ENCODE assay signal across 32 cellular contexts in genomic region chr7:110131344-110131743, GRCh38.
"Had no signal": no experiment of that assay in that cellular context is flagged by ENCODE, and none has a peak within 500 bp of the region (broad histone marks: within the 10 kb centered on the region; RNA-seq: fewer than 3 reads in every experiment).

No MANE protein-coding gene starts in this region.

- ATAC-seq: activated naive CD4-positive, alpha-beta T cell treated with anti-CD3 and anti-CD28 coated beads, Interleukin-2, amount 50 U/mL, for 72 hours; activated naive CD8-positive, alpha-beta T cell treated with anti-CD3 and anti-CD28 coated beads, Interleukin-2, amount 50 U/mL, for 24 hours; activated T-cell treated with anti-CD3 and anti-CD28 coated beads, Interleukin-2, amount 50 U/mL, for 4 hours; activated T-cell treated with anti-CD3 and anti-CD28 coated beads, Interleukin-2, amount 50 U/mL, for 72 hours; activated T-helper 17 cell treated with anti-CD3 and anti-CD28 coated beads, Interleukin-2, amount 50 U/mL, for 72 hours; body of pancreas had no signal

- H3K4me3 ChIP-seq: adrenal gland, ascending aorta, body of pancreas, breast epithelium, cardiac muscle cell had no signal

- H3K27me3 ChIP-seq: adrenal gland, ascending aorta, body of pancreas, brain microvascular endothelial cell, breast epithelium, cardiac muscle cell had no signal

- H3K4me1 ChIP-seq: adrenal gland, ascending aorta, body of pancreas, breast epithelium had no signal

- FAIRE-seq: astrocyte, bronchial epithelial cell had no signal

- DNase-seq: activated effector memory CD4-positive, alpha-beta T cell treated with anti-CD3 and anti-CD28 coated beads, Interleukin-2, amount 50 U/mL, for 16 hours; activated effector memory CD4-positive, alpha-beta T cell treated with Interleukin-2 at 50 U/mL for 16 hours; activated gamma-delta T cell; activated gamma-delta T cell treated with Interleukin-2 at 50 U/mL for 16 hours; activated naive CD4-positive, alpha-beta T cell; activated naive CD4-positive, alpha-beta T cell treated with anti-CD3 and anti-CD28 coated beads for 36 hours; activated naive CD4-positive, alpha-beta T cell treated with anti-CD3 and anti-CD28 coated beads, Interleukin-2, amount 10 ng/mL, durations not matched to agents 7 days and 5 days; activated naive CD4-positive, alpha-beta T cell treated with anti-CD3 and anti-CD28 coated beads, Interleukin-2, amount 50 U/mL, for 16 hours; activated naive CD4-positive, alpha-beta T cell treated with Interleukin-2 at 50 U/mL for 16 hours; activated naive CD8-positive, alpha-beta T cell treated with anti-CD3 and anti-CD28 coated beads for 36 hours; activated naive CD8-positive, alpha-beta T cell treated with anti-CD3 and anti-CD28 coated beads, Interleukin-2, amount 10 ng/mL, durations not matched to agents 7 days and 5 days; activated naive CD8-positive, alpha-beta T cell treated with anti-CD3 and anti-CD28 coated beads, Interleukin-2, amount 50 U/mL, for 24 hours; activated T-cell treated with anti-CD3 and anti-CD28 coated beads, Interleukin-2, amount 50 U/mL, for 4 hours; activated T-cell treated with anti-CD3 and anti-CD28 coated beads, Interleukin-2, amount 50 U/mL, for 48 hours; activated T-cell treated with anti-CD3 and anti-CD28 coated beads, Interleukin-2, amount 50 U/mL, for 72 hours; adrenal gland; amniotic stem cell; amygdala; anterior cingulate cortex; aorta; body of pancreas; brain microvascular endothelial cell; caudate nucleus; central memory CD4-positive, alpha-beta T cell; cerebellar nuclear complex had no signal

- H3K36me3 ChIP-seq: adrenal gland, ascending aorta, brain microvascular endothelial cell, breast epithelium, cardiac muscle cell had no signal

- H3K9me3 ChIP-seq: adrenal gland, ascending aorta, body of pancreas, breast epithelium had no signal

- H3K27ac ChIP-seq: adrenal gland, ascending aorta, body of pancreas, brain microvascular endothelial cell, breast epithelium, cardiac muscle cell had no signal
